In the genomic region with DNA sequence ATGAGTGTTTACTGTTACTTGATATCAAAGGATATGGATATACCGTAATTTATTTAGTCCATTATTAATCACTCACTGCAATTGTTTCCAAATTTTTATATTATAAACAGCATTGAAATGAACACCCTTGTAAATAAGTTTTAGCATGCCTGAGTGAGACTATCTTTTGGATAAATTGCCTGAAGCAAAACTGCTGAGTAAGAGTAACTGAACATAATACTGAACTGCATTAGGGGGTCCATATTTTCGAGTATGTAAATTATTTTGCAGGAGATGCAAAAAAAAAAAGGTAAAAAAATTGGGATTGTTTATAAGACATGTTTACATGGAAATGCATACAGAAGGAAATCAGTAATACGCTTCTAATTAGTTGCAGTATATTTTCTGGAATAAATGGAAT, we compare ENCODE assay signal across 31 cellular contexts.
"Had no signal": no experiment of that assay in that cellular context is flagged by ENCODE, and none has a peak within 500 bp of the region (broad histone marks: within the 10 kb centered on the region; RNA-seq: fewer than 3 reads in every experiment).

No MANE protein-coding gene starts in this region.

- FAIRE-seq: bronchial epithelial cell, TTC549 had no signal

- H3K27ac ChIP-seq: ascending aorta, cardiac muscle cell, WERI-Rb-1 had no signal

- H3K4me3 ChIP-seq: ascending aorta, cardiac muscle cell had no signal

- H3K27me3 ChIP-seq: ascending aorta, cardiac muscle cell had no signal

- ATAC-seq: activated CD4-positive, alpha-beta T cell treated with anti-CD3 and anti-CD28 coated beads for 36 hours; activated CD4-positive, CD25-positive, alpha-beta regulatory T cell treated with anti-CD3 and anti-CD28 coated beads, Interleukin-2, amount 50 U/mL, for 24 hours; activated naive CD8-positive, alpha-beta T cell treated with anti-CD3 and anti-CD28 coated beads, Interleukin-2, amount 50 U/mL, for 24 hours; T-helper 17 cell; WTC11 had no signal

- DNase-seq: activated CD4-positive, alpha-beta memory T cell treated with anti-CD3 and anti-CD28 coated beads, Interleukin-2, amount 10 ng/mL, durations not matched to agents 7 days and 5 days; activated CD4-positive, alpha-beta T cell treated with anti-CD3 and anti-CD28 coated beads for 1 hour; activated CD4-positive, alpha-beta T cell treated with anti-CD3 and anti-CD28 coated beads for 36 hours; activated CD4-positive, alpha-beta T cell treated with anti-CD3 and anti-CD28 coated beads for 48 hours; activated CD4-positive, alpha-beta T cell treated with anti-CD3 and anti-CD28 coated beads, Interleukin-2, amount 10 ng/mL, durations not matched to agents 7 days and 5 days; activated CD4-positive, alpha-beta T cell treated with anti-CD3 and anti-CD28 coated beads, Interleukin-2, amount 50 U/mL, for 48 hours; activated CD4-positive, CD25-positive, alpha-beta regulatory T cell; activated CD8-positive, alpha-beta memory T cell treated with anti-CD3 and anti-CD28 coated beads for 24 hours; activated CD8-positive, alpha-beta memory T cell treated with anti-CD3 and anti-CD28 coated beads, Interleukin-2, amount 10 ng/mL, durations not matched to agents 7 days and 5 days; activated CD8-positive, alpha-beta memory T cell treated with anti-CD3 and anti-CD28 coated beads, Interleukin-2, amount 50 U/mL, for 48 hours; activated CD8-positive, alpha-beta T cell treated with anti-CD3 and anti-CD28 coated beads, Interleukin-2, amount 10 ng/mL, durations not matched to agents 7 days and 5 days; activated effector memory CD4-positive, alpha-beta T cell treated with Interleukin-2 at 50 U/mL for 16 hours; activated gamma-delta T cell; activated naive CD4-positive, alpha-beta T cell treated with anti-CD3 and anti-CD28 coated beads, Interleukin-2, amount 10 ng/mL, durations not matched to agents 7 days and 5 days; activated naive CD4-positive, alpha-beta T cell treated with Interleukin-2 at 50 U/mL for 16 hours; activated naive CD8-positive, alpha-beta T cell treated with anti-CD3 and anti-CD28 coated beads, Interleukin-2, amount 10 ng/mL, durations not matched to agents 7 days and 5 days; activated naive CD8-positive, alpha-beta T cell treated with anti-CD3 and anti-CD28 coated beads, Interleukin-2, amount 50 U/mL, for 24 hours; activated T-cell treated with anti-CD3 and anti-CD28 coated beads, Interleukin-2, amount 50 U/mL, for 24 hours; activated T-cell treated with anti-CD3 and anti-CD28 coated beads, Interleukin-2, amount 50 U/mL, for 48 hours; amygdala; anterior cingulate cortex; caudate nucleus; cerebellar nuclear complex; T-helper 17 cell; WERI-Rb-1 had no signal

- H3K36me3 ChIP-seq: ascending aorta, cardiac muscle cell, WERI-Rb-1 had no signal
